Comparison of ENCODE assay signal across 34 cellular contexts in genomic region chr16:55212791-55213190, GRCh38.
"Had no signal": no experiment of that assay in that cellular context is flagged by ENCODE, and none has a peak within 500 bp of the region (broad histone marks: within the 10 kb centered on the region; RNA-seq: fewer than 3 reads in every experiment).

No MANE protein-coding gene starts in this region.

- DNase-seq: Karpas-422, Kasumi-1, MG63, MM.1S, MV-4-11, NCI-H1048, NCI-H1092, NCI-H1092 treated with DMSO at 0.1 percent for 48 hours, NCI-H1105, NCI-H1105 treated with DMSO at 0.1 percent for 48 hours, NCI-H1417, NCI-H1417 treated with DMSO at 0.1 percent for 48 hours, NCI-H1436, NCI-H1436 treated with DMSO at 0.1 percent for 48 hours, NCI-H146, NCI-H1694, NCI-H1694 treated with DMSO at 0.1 percent for 48 hours, NCI-H187, NCI-H187 treated with DMSO at 0.1 percent for 48 hours, NCI-H1930, NCI-H2029, NCI-H2029 treated with DMSO at 0.1 percent for 48 hours, NCI-H2081, NCI-H2081 treated with DMSO at 0.1 percent for 48 hours, NCI-H2107, NCI-H2171, NCI-H2171 treated with DMSO at 0.1 percent for 48 hours, NCI-H2227 treated with DMSO at 0.1 percent for 48 hours, NCI-H226, NCI-H345, NCI-H446, NCI-H446 treated with DMSO at 0.1 percent for 48 hours, NCI-H510A, NCI-H510A treated with DMSO at 0.1 percent for 48 hours had no signal

- H3K4me3 ChIP-seq: MG63 had no signal

- H3K36me3 ChIP-seq: MG63 had no signal
